In genomic region chr7:114966156-114966555, GRCh38 we compare ENCODE assay signal across 26 cellular contexts.
"Had no signal": no experiment of that assay in that cellular context is flagged by ENCODE, and none has a peak within 500 bp of the region (broad histone marks: within the 10 kb centered on the region; RNA-seq: fewer than 3 reads in every experiment).

No MANE protein-coding gene starts in this region.

- H3K4me1 Mint-ChIP-seq: nephron had no signal

- H3K27me3 ChIP-seq: esophagus muscularis mucosa, neural progenitor cell, right lobe of liver, thyroid gland had no signal

- H3K9me3 ChIP-seq: esophagus muscularis mucosa, lower lobe of right lung, right lobe of liver, thyroid gland had no signal

- H3K27me3 Mint-ChIP-seq: naive thymus-derived CD4-positive, alpha-beta T cell; progenitor cell of endocrine pancreas; stimulated activated naive CD8-positive, alpha-beta T cell treated with anti-CD3 and anti-CD28 coated beads, Interleukin-15, amount 100 ng/mL, for 72 hours had no signal

- H3K4me2 ChIP-seq: neural progenitor cell had no signal

- H3K27ac ChIP-seq: esophagus muscularis mucosa, lower lobe of right lung, neural progenitor cell, parathyroid adenoma, right lobe of liver, thyroid gland had no signal

- H3K9me3 Mint-ChIP-seq: endodermal cell; immature natural killer cell; naive thymus-derived CD4-positive, alpha-beta T cell; nephron; neural progenitor cell; stimulated activated naive CD8-positive, alpha-beta T cell treated with anti-CD3 and anti-CD28 coated beads, Interleukin-15, amount 100 ng/mL, for 72 hours had no signal

- H3K4me3 Mint-ChIP-seq: endodermal cell; immature natural killer cell; nephron; neural progenitor cell; stimulated activated naive CD8-positive, alpha-beta T cell treated with anti-CD3 and anti-CD28 coated beads, Interleukin-15, amount 100 ng/mL, for 72 hours had no signal

- H3K4me1 ChIP-seq: lower lobe of right lung, parathyroid adenoma, thyroid gland had no signal

- H3K27ac Mint-ChIP-seq: endodermal cell; nephron; neural progenitor cell; progenitor cell of endocrine pancreas; stimulated activated naive CD8-positive, alpha-beta T cell treated with anti-CD3 and anti-CD28 coated beads, Interleukin-15, amount 100 ng/mL, for 72 hours had no signal

- DNase-seq: effector CD8-positive, alpha-beta T cell; endodermal cell; foreskin melanocyte; hypothalamus; immature natural killer cell; islet precursor cell; kidney glomerular epithelial cell; left colon; left ventricle myocardium superior; lower lobe of right lung; mesenchymal stem cell; midbrain; naive thymus-derived CD4-positive, alpha-beta T cell; right lobe of liver; small intestine; stimulated activated CD4-positive, alpha-beta T cell treated with anti-CD3 and anti-CD28 coated beads, Interleukin-15, amount 100 ng/mL, for 24 hours; stimulated activated CD4-positive, alpha-beta T cell treated with anti-CD3 and anti-CD28 coated beads, Interleukin-2, amount 100 ng/mL, for 48 hours; stimulated activated naive CD4-positive, alpha-beta T cell; stimulated activated naive CD8-positive, alpha-beta T cell treated with anti-CD3 and anti-CD28 coated beads, Interleukin-15, amount 100 ng/mL, for 72 hours; thyroid gland; trophoblast cell had no signal

- H3K79me2 ChIP-seq: parathyroid adenoma had no signal

- FAIRE-seq: small intestine had no signal

- H3K9ac ChIP-seq: neural progenitor cell, parathyroid adenoma had no signal

- ATAC-seq: left colon; left ventricle myocardium superior; lower lobe of right lung; naive thymus-derived CD4-positive, alpha-beta T cell; right lobe of liver; stimulated activated naive CD8-positive, alpha-beta T cell treated with anti-CD3 and anti-CD28 coated beads, Interleukin-15, amount 100 ng/mL, for 72 hours had no signal

- H3K4me3 ChIP-seq: esophagus muscularis mucosa, lower lobe of right lung, neural progenitor cell, right lobe of liver, thyroid gland had no signal

- H2AFZ ChIP-seq: neural progenitor cell, parathyroid adenoma had no signal

- H3K36me3 ChIP-seq: esophagus muscularis mucosa, lower lobe of right lung, neural progenitor cell, right lobe of liver, thyroid gland had no signal
